8 cellular contexts compared by ENCODE assay signal in the genomic region with DNA sequence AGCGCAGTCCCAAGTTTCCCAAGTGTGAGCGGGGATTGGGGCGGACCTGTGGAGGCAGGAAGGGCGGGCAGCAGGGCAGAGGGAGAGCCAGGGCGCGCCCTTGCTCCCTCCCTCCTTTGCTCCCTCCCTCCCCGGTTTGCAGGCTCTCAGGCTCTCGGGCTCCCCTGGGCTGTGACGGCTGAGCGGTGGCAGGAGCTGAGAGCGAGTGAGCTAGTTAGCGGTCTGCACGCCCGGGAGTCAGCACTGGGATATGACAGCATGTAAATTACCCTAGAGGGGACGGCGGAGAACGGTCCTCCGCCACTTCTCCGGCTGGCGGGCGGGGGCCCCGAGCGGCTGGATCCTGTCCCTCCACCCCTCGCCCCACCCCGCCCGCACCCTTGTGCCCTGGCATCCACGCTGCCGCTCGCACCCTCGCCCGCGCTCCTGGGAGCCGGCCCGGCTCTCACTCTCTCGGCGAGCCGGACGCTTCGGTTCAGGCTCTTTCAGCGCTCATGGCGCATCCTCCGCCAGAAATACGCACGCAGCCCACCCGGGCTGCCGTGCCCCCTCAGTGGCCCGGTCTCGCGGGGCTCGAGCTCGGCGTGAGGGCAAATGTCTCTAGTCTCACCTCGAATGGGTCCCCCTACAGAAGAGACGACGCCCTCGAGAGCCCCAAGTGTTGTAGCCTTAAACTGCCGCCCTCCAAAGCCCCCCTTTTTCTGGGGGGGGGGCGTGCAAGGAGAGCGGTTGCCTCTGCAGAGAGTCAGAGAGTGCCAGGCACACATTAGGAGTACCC. TPM values are rescaled to one million over a fixed set of nuclear protein-coding genes. Genes with fewer than 3 reads are reported as not detected.
A peak's percentile ranks its signal among the peaks of the same experiment; 100 is the strongest.
DNase-seq lines count a peak whose midpoint lies in the region; ATAC-seq and TF ChIP-seq lines count a peak whose summit lies in the region.

Gene TSC22D3 (minus strand): TSS at position 54 of the 778 bp plus-strand sequence. CDS start 368 bp downstream, outside the sequence.

- no peaks in the 10 kb centered on the region for H3K9me3 ChIP-seq in neutrophil
- H3K9me3 ChIP-seq in transverse colon: no peaks in the 10 kb centered on the region

- peaks cover 19% of the 10 kb centered on the region for H3K4me1 Mint-ChIP-seq in activated naive CD4-positive, alpha-beta T cell treated with anti-CD3 and anti-CD28 coated beads, Interleukin-2, amount 50 U/mL, for 24 hours

- H3K4me1 ChIP-seq in neutrophil (ENCODE audit: control insufficient read depth in 1 of 2, insufficient read depth in 1 of 2, low read depth in 1 of 2, low read length in 1 of 2): peaks cover 17 to 19% of the 10 kb centered on the region in 2 experiments
- peaks cover 0 to 18% (median 0%) of the 10 kb centered on the region in 4 donors for H3K4me1 ChIP-seq in transverse colon

- H3K9me3 Mint-ChIP-seq in activated naive CD4-positive, alpha-beta T cell treated with anti-CD3 and anti-CD28 coated beads, Interleukin-2, amount 50 U/mL, for 24 hours: no peaks in the 10 kb centered on the region

- in situ Hi-C loops in transverse colon (cut with MboI; ENCODE audit: low pct_ligation_motif_present in 1 of 4, low pct_unique_long_range_greater_than_20kb in 1 of 4, low sequenced_read_pairs in 3 of 4): loop anchor here in 2 of 4 donors (10.0 to 25.0 kb wide), 2 partner anchors 111 to 764 kb away; partner anchors contain the start of gene MORC4 (in 1 of the 2)

- H3K36me3 ChIP-seq in H7 (replicated peaks; ENCODE audit: control insufficient read depth, insufficient read depth, low read length) (no peaks in the 10 kb centered on the region), neutrophil (no peaks in the 10 kb centered on the region), transverse colon (no peaks in the 10 kb centered on the region)

- H3K27ac Mint-ChIP-seq in activated naive CD4-positive, alpha-beta T cell treated with anti-CD3 and anti-CD28 coated beads, Interleukin-2, amount 50 U/mL, for 24 hours: peak within 1 kb of the TSS; percentile 85

- peak; percentile 75 for ATAC-seq in SK-N-SH treated with all-trans-retinoic acid at 6 μM for 48 hours

- DNase-seq in EL (peak; percentile 64), H7 (peak; percentile 86), LoVo (ENCODE audit: low spot score) (peak; percentile 61), globus pallidus (ENCODE audit: low spot score) (peak; percentile 81), transverse colon (peak; percentile 81)

- H3K27me3 Mint-ChIP-seq in activated naive CD4-positive, alpha-beta T cell treated with anti-CD3 and anti-CD28 coated beads, Interleukin-2, amount 50 U/mL, for 24 hours: no peaks in the 10 kb centered on the region

- peak; percentile 44 for TF ChIP-seq POLR2A in transverse colon (IDR thresholded peaks at IDR 0.05)

- H3K36me3 Mint-ChIP-seq in activated naive CD4-positive, alpha-beta T cell treated with anti-CD3 and anti-CD28 coated beads, Interleukin-2, amount 50 U/mL, for 24 hours: no peaks in the 10 kb centered on the region

- no peak for TF ChIP-seq CTCF in neutrophil (IDR thresholded peaks at IDR 0.05)
- TF ChIP-seq CTCF in transverse colon (IDR thresholded peaks at IDR 0.05): no peak

- peak within 1 kb of the TSS; percentile 54 for H3K4me3 ChIP-seq in H7 (ENCODE audit: insufficient read depth, low read depth, low read length)
- peak within 1 kb of the TSS; percentile 39 to 40 for H3K4me3 ChIP-seq in neutrophil (ENCODE audit: low read depth in 1 of 2, low read length in 1 of 2)
- peak within 1 kb of the TSS; percentile 16 to 62 (median 48) for H3K4me3 ChIP-seq in transverse colon

- no peak for TF ChIP-seq EP300 in transverse colon (IDR thresholded peaks at IDR 0.05; ENCODE audit: low read depth)

- H3K4me3 Mint-ChIP-seq in activated naive CD4-positive, alpha-beta T cell treated with anti-CD3 and anti-CD28 coated beads, Interleukin-2, amount 50 U/mL, for 24 hours: peak within 1 kb of the TSS; percentile 82

- peaks cover 36% of the 10 kb centered on the region for H3K27me3 ChIP-seq in H7 (ENCODE audit: control insufficient read depth, insufficient read depth, low read length)
- peaks cover 42% of the 10 kb centered on the region for H3K27me3 ChIP-seq in neutrophil
- H3K27me3 ChIP-seq in transverse colon: no peaks in the 10 kb centered on the region

- WGBS in transverse colon (ENCODE audit: low coverage in 1 of 2), 2 donors: 33% methylated on average over 56 of the region's 59 CpGs; no CpG with 5 or more reads in 1 of the 2 donors

- intact Hi-C loops in transverse colon (cut with DNase I; ENCODE audit: low total_unique reads): loop anchor here (2.0 to 5.0 kb wide), 3 partner anchors 59 to 119 kb away; no protein-coding TSS in a partner anchor

- H3K27ac ChIP-seq in neutrophil (no peak within 1 kb of the TSS), transverse colon (peak within 1 kb of the TSS; percentile 77 to 88 (median 83))

TF ChIP-seq in SK-N-SH treated with all-trans-retinoic acid at 6 μM for 48 hours, 23 proteins besides CTCF, POLR2A, EP300 and RAD21:
- TF ChIP-seq ZC3H10 (CRISPR knock-in tag; IDR thresholded peaks at IDR 0.05): no peak
- no peak for TF ChIP-seq TOX (CRISPR knock-in tag; IDR thresholded peaks at IDR 0.05; ENCODE audit: borderline replicate concordance)
- TF ChIP-seq ZNF70 (CRISPR knock-in tag; IDR thresholded peaks at IDR 0.05): no peak
- no peak for TF ChIP-seq ZNF565 (CRISPR knock-in tag; conservative IDR thresholded peaks at IDR 0.05; ENCODE audit: low read depth)
- no peak for TF ChIP-seq CSDC2 (CRISPR knock-in tag; IDR thresholded peaks at IDR 0.05)
- no peak for TF ChIP-seq PPARA (CRISPR knock-in tag; IDR thresholded peaks at IDR 0.05; ENCODE audit: borderline replicate concordance)
- TF ChIP-seq POU6F1 (CRISPR knock-in tag; IDR thresholded peaks at IDR 0.05; ENCODE audit: borderline replicate concordance, low read depth): no peak
- TF ChIP-seq ZNF8 (CRISPR knock-in tag; IDR thresholded peaks at IDR 0.05): no peak
- TF ChIP-seq BACH2 (CRISPR knock-in tag; IDR thresholded peaks at IDR 0.05; ENCODE audit: borderline replicate concordance): no peak
- TF ChIP-seq ARNTL (CRISPR knock-in tag; IDR thresholded peaks at IDR 0.05; ENCODE audit: borderline replicate concordance, low read depth): no peak
- no peak for TF ChIP-seq ESRRG (CRISPR knock-in tag; IDR thresholded peaks at IDR 0.05)
- no peak for TF ChIP-seq ISL1 (CRISPR knock-in tag; IDR thresholded peaks at IDR 0.05)
- no peak for TF ChIP-seq OSR1 (CRISPR knock-in tag; IDR thresholded peaks at IDR 0.05)
- no peak for TF ChIP-seq ZFP30 (CRISPR knock-in tag; IDR thresholded peaks at IDR 0.05)

RNA-seq across cellular contexts. Expression of gene TSC22D3, which starts in this region (rescaled TPM):
- 46.2 and 55.0 TPM in 2 replicates for total RNA-seq in H7 (2014; rRNA removed; shearing (Covaris generic))
- total RNA-seq in transverse colon: 100 to 1,000 TPM; 146 to 349 (median 202) TPM
